11 cellular contexts compared by ENCODE assay signal in the genomic region with DNA sequence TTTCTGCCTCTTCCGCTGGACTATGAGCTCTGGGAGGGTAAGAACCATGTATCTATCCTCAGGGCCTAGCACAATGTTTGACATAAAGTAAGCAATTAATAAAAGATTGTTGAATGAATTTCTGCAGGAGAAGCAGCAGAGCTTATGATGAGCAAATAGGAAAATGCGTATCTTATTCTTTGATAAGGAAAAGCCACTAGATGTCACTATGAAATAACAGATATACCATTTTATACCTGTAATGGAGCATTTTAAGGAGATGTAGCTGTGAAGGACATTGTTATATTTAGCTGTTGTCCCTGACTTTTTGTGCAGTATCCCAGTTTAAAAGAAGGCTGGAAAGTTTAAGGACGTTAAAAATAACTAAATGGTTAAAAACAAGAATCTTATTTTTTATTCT.
DNase-seq lines count a peak whose midpoint lies in the region; ATAC-seq and TF ChIP-seq lines count a peak whose summit lies in the region.
"Had no signal": no experiment of that assay in that cellular context is flagged by ENCODE, and none has a peak within 500 bp of the region (broad histone marks: within the 10 kb centered on the region; RNA-seq: fewer than 3 reads in every experiment).

No MANE protein-coding gene starts in this region.

- no peaks in the 10 kb centered on the region; the same call in 1 of the 2 replicates for H3K27me3 Mint-ChIP-seq in HFFc6 (ENCODE audit: insufficient read depth)

- H3K36me3 Mint-ChIP-seq in HFFc6 (ENCODE audit: low read depth) = no peaks in the 10 kb centered on the region

- H3K4me3 Mint-ChIP-seq in HFFc6 = no peak overlapping the region
- H3K4me3 Mint-ChIP-seq: neural crest cell had no signal

- TF ChIP-seq CTCF in HFFc6 (IDR thresholded peaks at IDR 0.05) = peak; percentile 39; the same call in 1 of the 2 replicates

- no peak for ATAC-seq in GM21390 (IDR thresholded peaks at IDR 0.05; ENCODE audit: unreplicated experiment)

- DNase-seq in DMS153 (lab: John Stamatoyannopoulos, UW) (peak; percentile 18), HFFc6 (no peak), RKO (ENCODE audit: low spot score) (peak; percentile 35), iris pigment epithelial cell (ENCODE audit: low read depth) (peak; percentile 6), NCI-H2081 treated with DMSO at 0.1 percent for 48 hours (lab: John Stamatoyannopoulos, UW) (no peak), AML-193 (lab: John Stamatoyannopoulos, UW) (no peak)
- no peak for DNase-seq in activated CD4-positive, CD25-positive, alpha-beta regulatory T cell (lab: John Stamatoyannopoulos, UW)
- DNase-seq: activated CD4-positive, alpha-beta T cell treated with anti-CD3 and anti-CD28 coated beads for 48 hours; NCI-H226 had no signal

- no peaks in the 10 kb centered on the region for H3K9me3 Mint-ChIP-seq in HFFc6

- H3K4me1 Mint-ChIP-seq in HFFc6 (ENCODE audit: low read depth) = no peaks in the 10 kb centered on the region

- H3K27ac Mint-ChIP-seq in HFFc6 = no peak overlapping the region

Comparison
In these comparisons a context has a peak if more than half of its experiments do, and no peak if none do; other contexts are left out.
1. DNase-seq: peak in DMS153 (single experiment), RKO (single experiment) and iris pigment epithelial cell (single experiment); none in HFFc6 (single experiment), activated CD4-positive, CD25-positive, alpha-beta regulatory T cell (0 of 4), NCI-H2081 treated with DMSO at 0.1 percent for 48 hours (single experiment) and AML-193 (0 of 2).